ENCODE assay signal across 3 cellular contexts in genomic region chr11:40179541-40179940, GRCh38.
"Had no signal": no experiment of that assay in that cellular context is flagged by ENCODE, and none has a peak within 500 bp of the region (broad histone marks: within the 10 kb centered on the region; RNA-seq: fewer than 3 reads in every experiment).

No MANE protein-coding gene starts in this region.

- H3K4me3 ChIP-seq: GM12878 had no signal

- DNase-seq: GDM1, GF-D8 had no signal

- ATAC-seq: GM12878 had no signal
